10 cellular contexts compared by ENCODE assay signal in genomic region chr6:40789143-40789764, GRCh38.
A peak's percentile ranks its signal among the peaks of the same experiment; 100 is the strongest.
DNase-seq lines count a peak whose midpoint lies in the region; ATAC-seq and TF ChIP-seq lines count a peak whose summit lies in the region.
"Had no signal": no experiment of that assay in that cellular context is flagged by ENCODE, and none has a peak within 500 bp of the region (broad histone marks: within the 10 kb centered on the region; RNA-seq: fewer than 3 reads in every experiment).

No MANE protein-coding gene starts in this region.

- peak overlapping the region; percentile 15 to 88 (median 82) for H3K27ac Mint-ChIP-seq in CD4-positive, CD25-positive, alpha-beta regulatory T cell

- no peaks in the 10 kb centered on the region for H3K9me3 ChIP-seq in CD4-positive, CD25-positive, alpha-beta regulatory T cell (ENCODE audit: control insufficient read depth in 2 of 2, low read length in 2 of 2)
- H3K9me3 ChIP-seq: right lobe of liver had no signal

- DNase-seq in CD4-positive, CD25-positive, alpha-beta regulatory T cell: peak in 2 of 3 donors; percentile 12 to 70
- peak; percentile 40 for DNase-seq in GM20000 (ENCODE audit: low spot score)
- no peak for DNase-seq in activated T-cell treated with anti-CD3 and anti-CD28 coated beads, Interleukin-2, amount 50 U/mL, for 4 hours
- peak; percentile 81 to 92 for DNase-seq in lung microvascular endothelial cell (ENCODE audit: low read depth in 2 of 2)
- no peak for DNase-seq in SIG-M5 treated with dmso at 0.1 percent for 504 hours (lab: John Stamatoyannopoulos, UW; ENCODE audit: unreplicated experiment)
- no peak for DNase-seq in NCI-H526 (lab: John Stamatoyannopoulos, UW)
- DNase-seq in Kasumi-1 (lab: John Stamatoyannopoulos, UW): no peak
- DNase-seq: NCI-H774, right lobe of liver had no signal

- no peak for TF ChIP-seq CTCF in GM20000 (IDR thresholded peaks at IDR 0.05; ENCODE audit: extremely low read depth, missing control alignments)

- no peaks in the 10 kb centered on the region for H3K4me1 ChIP-seq in CD4-positive, CD25-positive, alpha-beta regulatory T cell (ENCODE audit: control insufficient read depth, insufficient read depth, low read length, poor library complexity, severe bottlenecking)
- H3K4me1 ChIP-seq: right lobe of liver had no signal

- H3K36me3 ChIP-seq in CD4-positive, CD25-positive, alpha-beta regulatory T cell (ENCODE audit: control insufficient read depth, insufficient read depth, low read length): no peaks in the 10 kb centered on the region
- H3K36me3 ChIP-seq: right lobe of liver had no signal

- peak overlapping the region in 2 of 4 donors; percentile 49 to 54 for H3K4me3 Mint-ChIP-seq in CD4-positive, CD25-positive, alpha-beta regulatory T cell
- peak overlapping the region; percentile 24 for H3K4me3 Mint-ChIP-seq in activated T-cell treated with anti-CD3 and anti-CD28 coated beads, Interleukin-2, amount 50 U/mL, for 4 hours

- H3K27me3 ChIP-seq in CD4-positive, CD25-positive, alpha-beta regulatory T cell (ENCODE audit: control insufficient read depth, insufficient read depth, low read length): no peaks in the 10 kb centered on the region
- H3K27me3 ChIP-seq: right lobe of liver had no signal

- peak; percentile 69 to 83 for ATAC-seq in CD4-positive, CD25-positive, alpha-beta regulatory T cell (ENCODE audit: low read depth in 2 of 2)
- ATAC-seq in activated T-cell treated with anti-CD3 and anti-CD28 coated beads, Interleukin-2, amount 50 U/mL, for 4 hours: peak; percentile 72 to 73
- no peak for ATAC-seq in GM21737 (IDR thresholded peaks at IDR 0.05; ENCODE audit: unreplicated experiment)

- peaks cover 6 to 12% (median 6%) of the 10 kb centered on the region in 4 donors for H3K4me1 Mint-ChIP-seq in CD4-positive, CD25-positive, alpha-beta regulatory T cell
- H3K4me1 Mint-ChIP-seq in activated T-cell treated with anti-CD3 and anti-CD28 coated beads, Interleukin-2, amount 50 U/mL, for 4 hours (ENCODE audit: low read depth): peaks cover 31% of the 10 kb centered on the region

- H3K9me3 Mint-ChIP-seq in CD4-positive, CD25-positive, alpha-beta regulatory T cell: no peaks in the 10 kb centered on the region
- H3K9me3 Mint-ChIP-seq in activated T-cell treated with anti-CD3 and anti-CD28 coated beads, Interleukin-2, amount 50 U/mL, for 4 hours: no peaks in the 10 kb centered on the region

- no peak overlapping the region for H3K27ac ChIP-seq in CD4-positive, CD25-positive, alpha-beta regulatory T cell (ENCODE audit: insufficient read depth, low read length, poor library complexity, severe bottlenecking)
- H3K27ac ChIP-seq: right lobe of liver had no signal

- no peaks in the 10 kb centered on the region for H3K36me3 Mint-ChIP-seq in CD4-positive, CD25-positive, alpha-beta regulatory T cell
- H3K36me3 Mint-ChIP-seq in activated T-cell treated with anti-CD3 and anti-CD28 coated beads, Interleukin-2, amount 50 U/mL, for 4 hours (ENCODE audit: insufficient read depth): no peaks in the 10 kb centered on the region

- H3K27me3 Mint-ChIP-seq in CD4-positive, CD25-positive, alpha-beta regulatory T cell: peaks cover 8% of the 10 kb centered on the region
- H3K27me3 Mint-ChIP-seq in activated T-cell treated with anti-CD3 and anti-CD28 coated beads, Interleukin-2, amount 50 U/mL, for 4 hours (ENCODE audit: low read depth): no peaks in the 10 kb centered on the region

- H3K4me3 ChIP-seq in CD4-positive, CD25-positive, alpha-beta regulatory T cell (ENCODE audit: low read depth, low read length): no peak overlapping the region
- H3K4me3 ChIP-seq: right lobe of liver had no signal

Comparison
In these comparisons a context has a peak if more than half of its experiments do, and no peak if none do; other contexts are left out.
1. DNase-seq: peak in CD4-positive, CD25-positive, alpha-beta regulatory T cell (2 of 3), GM20000 (single experiment) and lung microvascular endothelial cell (2 of 2); none in activated T-cell treated with anti-CD3 and anti-CD28 coated beads, Interleukin-2, amount 50 U/mL, for 4 hours (single experiment), SIG-M5 treated with dmso at 0.1 percent for 504 hours (single experiment), NCI-H526 (0 of 2) and Kasumi-1 (0 of 2).